Comparison of ENCODE assay signal across 1 cellular context in the genomic region with DNA sequence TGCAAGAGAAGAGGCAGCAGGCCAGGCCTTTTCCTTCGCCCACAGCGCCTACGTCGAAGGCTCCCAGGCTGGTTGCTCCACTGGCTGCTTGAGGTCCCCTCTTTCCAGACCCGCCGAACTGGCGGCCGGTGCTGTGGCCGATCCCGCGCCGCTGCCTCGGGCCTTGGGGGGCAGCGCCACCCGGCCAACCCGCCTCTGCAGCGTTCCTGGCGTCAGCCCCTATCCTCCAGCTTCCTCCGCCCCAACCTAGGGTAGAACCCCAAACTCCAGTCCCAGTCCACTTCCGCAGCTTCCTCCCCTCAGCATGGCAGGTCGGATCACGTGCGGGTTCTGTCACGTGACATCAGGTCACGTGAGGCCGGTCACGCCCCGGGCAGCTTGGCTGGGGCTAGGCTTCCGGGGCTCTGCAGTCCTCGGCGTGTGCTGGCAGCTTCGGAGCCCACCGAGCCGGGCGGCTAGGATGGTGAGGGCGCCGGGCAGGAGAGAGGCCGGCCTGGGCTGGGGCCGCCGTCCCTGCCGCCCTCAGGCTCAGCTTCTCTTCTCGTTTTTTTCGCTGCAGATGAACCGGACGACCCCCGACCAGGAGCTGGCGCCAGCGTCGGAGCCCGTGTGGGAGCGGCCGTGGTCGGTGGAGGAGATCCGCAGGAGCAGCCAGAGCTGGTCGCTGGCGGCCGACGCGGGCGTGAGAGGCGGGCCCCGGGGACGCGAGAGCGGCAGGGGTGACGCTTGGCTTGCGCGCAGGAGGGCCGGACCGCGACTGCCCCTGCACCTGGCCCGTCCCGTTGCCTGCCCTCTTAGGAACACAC.
TF ChIP-seq lines count a peak whose summit lies in the region.

A gene with protein sequence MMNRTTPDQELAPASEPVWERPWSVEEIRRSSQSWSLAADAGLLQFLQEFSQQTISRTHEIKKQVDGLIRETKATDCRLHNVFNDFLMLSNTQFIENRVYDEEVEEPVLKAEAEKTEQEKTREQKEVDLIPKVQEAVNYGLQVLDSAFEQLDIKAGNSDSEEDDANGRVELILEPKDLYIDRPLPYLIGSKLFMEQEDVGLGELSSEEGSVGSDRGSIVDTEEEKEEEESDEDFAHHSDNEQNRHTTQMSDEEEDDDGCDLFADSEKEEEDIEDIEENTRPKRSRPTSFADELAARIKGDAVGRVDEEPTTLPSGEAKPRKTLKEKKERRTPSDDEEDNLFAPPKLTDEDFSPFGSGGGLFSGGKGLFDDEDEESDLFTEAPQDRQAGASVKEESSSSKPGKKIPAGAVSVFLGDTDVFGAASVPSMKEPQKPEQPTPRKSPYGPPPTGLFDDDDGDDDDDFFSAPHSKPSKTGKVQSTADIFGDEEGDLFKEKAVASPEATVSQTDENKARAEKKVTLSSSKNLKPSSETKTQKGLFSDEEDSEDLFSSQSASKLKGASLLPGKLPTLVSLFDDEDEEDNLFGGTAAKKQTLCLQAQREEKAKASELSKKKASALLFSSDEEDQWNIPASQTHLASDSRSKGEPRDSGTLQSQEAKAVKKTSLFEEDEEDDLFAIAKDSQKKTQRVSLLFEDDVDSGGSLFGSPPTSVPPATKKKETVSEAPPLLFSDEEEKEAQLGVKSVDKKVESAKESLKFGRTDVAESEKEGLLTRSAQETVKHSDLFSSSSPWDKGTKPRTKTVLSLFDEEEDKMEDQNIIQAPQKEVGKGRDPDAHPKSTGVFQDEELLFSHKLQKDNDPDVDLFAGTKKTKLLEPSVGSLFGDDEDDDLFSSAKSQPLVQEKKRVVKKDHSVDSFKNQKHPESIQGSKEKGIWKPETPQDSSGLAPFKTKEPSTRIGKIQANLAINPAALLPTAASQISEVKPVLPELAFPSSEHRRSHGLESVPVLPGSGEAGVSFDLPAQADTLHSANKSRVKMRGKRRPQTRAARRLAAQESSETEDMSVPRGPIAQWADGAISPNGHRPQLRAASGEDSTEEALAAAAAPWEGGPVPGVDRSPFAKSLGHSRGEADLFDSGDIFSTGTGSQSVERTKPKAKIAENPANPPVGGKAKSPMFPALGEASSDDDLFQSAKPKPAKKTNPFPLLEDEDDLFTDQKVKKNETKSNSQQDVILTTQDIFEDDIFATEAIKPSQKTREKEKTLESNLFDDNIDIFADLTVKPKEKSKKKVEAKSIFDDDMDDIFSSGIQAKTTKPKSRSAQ (N-terminal part only) (plus strand): TSS at position 409 of the 806 bp plus-strand sequence. CDS start 52 bp downstream, at position 461.

TF ChIP-seq in GM12878, 131 proteins besides CTCF, POLR2A, EP300 and RAD21 (continued from another document):
- TF ChIP-seq, protein P1, sequence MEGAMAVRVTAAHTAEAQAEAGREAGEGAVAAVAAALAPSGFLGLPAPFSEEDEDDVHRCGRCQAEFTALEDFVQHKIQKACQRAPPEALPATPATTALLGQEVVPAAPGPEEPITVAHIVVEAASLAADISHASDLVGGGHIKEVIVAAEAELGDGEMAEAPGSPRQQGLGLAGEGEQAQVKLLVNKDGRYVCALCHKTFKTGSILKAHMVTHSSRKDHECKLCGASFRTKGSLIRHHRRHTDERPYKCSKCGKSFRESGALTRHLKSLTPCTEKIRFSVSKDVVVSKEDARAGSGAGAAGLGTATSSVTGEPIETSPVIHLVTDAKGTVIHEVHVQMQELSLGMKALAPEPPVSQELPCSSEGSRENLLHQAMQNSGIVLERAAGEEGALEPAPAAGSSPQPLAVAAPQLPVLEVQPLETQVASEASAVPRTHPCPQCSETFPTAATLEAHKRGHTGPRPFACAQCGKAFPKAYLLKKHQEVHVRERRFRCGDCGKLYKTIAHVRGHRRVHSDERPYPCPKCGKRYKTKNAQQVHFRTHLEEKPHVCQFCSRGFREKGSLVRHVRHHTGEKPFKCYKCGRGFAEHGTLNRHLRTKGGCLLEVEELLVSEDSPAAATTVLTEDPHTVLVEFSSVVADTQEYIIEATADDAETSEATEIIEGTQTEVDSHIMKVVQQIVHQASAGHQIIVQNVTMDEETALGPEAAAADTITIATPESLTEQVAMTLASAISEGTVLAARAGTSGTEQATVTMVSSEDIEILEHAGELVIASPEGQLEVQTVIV (IDR thresholded peaks at IDR 0.05; ENCODE audit: borderline replicate concordance, partially characterized antibody), result peak; percentile 70
- TF ChIP-seq, protein P2, sequence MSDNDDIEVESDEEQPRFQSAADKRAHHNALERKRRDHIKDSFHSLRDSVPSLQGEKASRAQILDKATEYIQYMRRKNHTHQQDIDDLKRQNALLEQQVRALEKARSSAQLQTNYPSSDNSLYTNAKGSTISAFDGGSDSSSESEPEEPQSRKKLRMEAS (IDR thresholded peaks at IDR 0.05; ENCODE audit: low read depth, low read length), result peak; percentile 94
- TF ChIP-seq SRF (IDR thresholded peaks at IDR 0.05; ENCODE audit: low read depth in 2 of 2, low read length in 2 of 2), result 0 out of 4 replicates have a peak, but pooled peaks of 1 of the 2 experiments have one; percentile 22
- TF ChIP-seq NR2F1 (conservative IDR thresholded peaks at IDR 0.05), result peak; percentile 42; the same call in 1 of the 2 replicates
- TF ChIP-seq SIX5 (IDR thresholded peaks at IDR 0.05; ENCODE audit: low read depth, low read length, severe bottlenecking), result peak; percentile 36
- TF ChIP-seq, protein P3, sequence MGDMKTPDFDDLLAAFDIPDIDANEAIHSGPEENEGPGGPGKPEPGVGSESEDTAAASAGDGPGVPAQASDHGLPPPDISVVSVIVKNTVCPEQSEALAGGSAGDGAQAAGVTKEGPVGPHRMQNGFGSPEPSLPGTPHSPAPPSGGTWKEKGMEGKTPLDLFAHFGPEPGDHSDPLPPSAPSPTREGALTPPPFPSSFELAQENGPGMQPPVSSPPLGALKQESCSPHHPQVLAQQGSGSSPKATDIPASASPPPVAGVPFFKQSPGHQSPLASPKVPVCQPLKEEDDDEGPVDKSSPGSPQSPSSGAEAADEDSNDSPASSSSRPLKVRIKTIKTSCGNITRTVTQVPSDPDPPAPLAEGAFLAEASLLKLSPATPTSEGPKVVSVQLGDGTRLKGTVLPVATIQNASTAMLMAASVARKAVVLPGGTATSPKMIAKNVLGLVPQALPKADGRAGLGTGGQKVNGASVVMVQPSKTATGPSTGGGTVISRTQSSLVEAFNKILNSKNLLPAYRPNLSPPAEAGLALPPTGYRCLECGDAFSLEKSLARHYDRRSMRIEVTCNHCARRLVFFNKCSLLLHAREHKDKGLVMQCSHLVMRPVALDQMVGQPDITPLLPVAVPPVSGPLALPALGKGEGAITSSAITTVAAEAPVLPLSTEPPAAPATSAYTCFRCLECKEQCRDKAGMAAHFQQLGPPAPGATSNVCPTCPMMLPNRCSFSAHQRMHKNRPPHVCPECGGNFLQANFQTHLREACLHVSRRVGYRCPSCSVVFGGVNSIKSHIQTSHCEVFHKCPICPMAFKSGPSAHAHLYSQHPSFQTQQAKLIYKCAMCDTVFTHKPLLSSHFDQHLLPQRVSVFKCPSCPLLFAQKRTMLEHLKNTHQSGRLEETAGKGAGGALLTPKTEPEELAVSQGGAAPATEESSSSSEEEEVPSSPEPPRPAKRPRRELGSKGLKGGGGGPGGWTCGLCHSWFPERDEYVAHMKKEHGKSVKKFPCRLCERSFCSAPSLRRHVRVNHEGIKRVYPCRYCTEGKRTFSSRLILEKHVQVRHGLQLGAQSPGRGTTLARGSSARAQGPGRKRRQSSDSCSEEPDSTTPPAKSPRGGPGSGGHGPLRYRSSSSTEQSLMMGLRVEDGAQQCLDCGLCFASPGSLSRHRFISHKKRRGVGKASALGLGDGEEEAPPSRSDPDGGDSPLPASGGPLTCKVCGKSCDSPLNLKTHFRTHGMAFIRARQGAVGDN (IDR thresholded peaks at IDR 0.05), result 0 out of 2 replicates have a peak, but pooled peaks have one; percentile 20
- peak; percentile 52; the same call in 2 of the 3 replicates for TF ChIP-seq POU2F2 (IDR thresholded peaks at IDR 0.05; ENCODE audit: borderline replicate concordance, low read depth, low read length)
- TF ChIP-seq HCFC1 (IDR thresholded peaks at IDR 0.05; ENCODE audit: low read length), result peak; percentile 63; the same call in 1 of the 2 replicates
- TF ChIP-seq TBL1XR1 (IDR thresholded peaks at IDR 0.05; ENCODE audit: low read depth, low read length), result peak; percentile 61; the same call in 1 of the 2 replicates
- peak; percentile 65 for TF ChIP-seq POLR2AphosphoS5 (IDR thresholded peaks at IDR 0.05; ENCODE audit: low read length)
